ENCODE assay signal across 1 cellular context in the genomic region with DNA sequence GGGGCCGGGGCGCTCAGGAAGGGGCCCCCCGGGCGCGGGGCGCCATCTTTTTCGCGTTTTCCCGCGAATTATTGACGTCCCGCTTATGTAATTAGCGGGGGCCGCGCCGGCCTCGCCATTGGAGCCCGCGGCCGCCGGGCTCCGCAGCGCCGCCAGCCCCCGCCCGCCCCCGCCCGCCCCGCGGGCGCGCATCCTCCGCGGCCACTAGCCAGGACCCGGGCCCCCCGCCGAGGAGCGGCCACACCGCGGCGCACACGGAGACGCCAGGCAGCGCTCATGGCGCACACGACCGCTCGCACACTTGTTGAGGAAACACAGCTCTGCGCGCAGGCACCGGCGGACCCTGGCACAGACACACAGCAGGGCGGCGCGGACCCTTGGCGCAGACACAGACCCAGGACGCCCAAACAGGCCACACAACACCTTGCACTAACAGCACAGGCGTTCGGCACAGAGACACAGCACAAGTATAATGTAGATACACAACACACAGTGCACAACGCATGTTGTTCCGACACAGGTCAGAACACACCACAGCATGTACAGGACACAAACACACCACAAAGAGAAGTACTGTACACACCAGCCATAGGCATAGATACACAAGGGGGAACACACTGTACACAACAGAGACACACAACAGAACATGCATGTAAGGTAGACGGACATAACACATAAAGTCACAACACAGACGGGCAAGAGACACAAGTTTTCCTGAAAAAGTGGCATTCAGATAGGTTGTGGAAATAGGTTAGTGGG.
TF ChIP-seq lines count a peak whose summit lies in the region.

No MANE protein-coding gene starts in this region.

TF ChIP-seq in SK-N-SH, 30 proteins besides CTCF, POLR2A, EP300 and RAD21 (continued from another document):
- no peak for TF ChIP-seq ZBTB33 (IDR thresholded peaks at IDR 0.05; ENCODE audit: borderline replicate concordance, low read depth)
